21 cellular contexts compared by ENCODE assay signal in the genomic region with DNA sequence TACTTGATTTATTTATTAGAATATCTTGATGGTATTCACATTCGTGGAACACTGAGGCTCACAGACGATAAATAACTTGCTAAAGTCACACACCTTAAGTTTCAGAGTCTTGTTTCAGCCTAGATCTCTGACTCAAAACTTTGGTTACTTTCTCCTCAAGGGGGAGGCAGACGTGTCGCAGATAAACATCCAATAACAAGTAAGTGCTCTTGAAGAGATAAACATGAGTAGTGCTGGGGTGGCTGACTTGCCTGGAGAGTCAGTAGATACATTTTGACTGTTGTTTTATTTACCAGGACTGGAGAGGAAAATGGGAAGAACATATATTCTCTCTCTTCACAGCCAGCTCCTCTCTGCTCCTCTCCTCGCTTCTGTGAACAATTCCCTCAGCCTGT. TPM values are rescaled to one million over a fixed set of nuclear protein-coding genes. Genes with fewer than 3 reads are reported as not detected.
"Had no signal": no experiment of that assay in that cellular context is flagged by ENCODE, and none has a peak within 500 bp of the region (broad histone marks: within the 10 kb centered on the region; RNA-seq: fewer than 3 reads in every experiment).

No MANE protein-coding gene starts in this region.

- H3K27me3 ChIP-seq: hepatocyte had no signal

- FAIRE-seq: astrocyte, urothelium cell line had no signal

- H3K4me2 ChIP-seq: hepatocyte had no signal

- H3K27ac ChIP-seq: breast epithelium, hepatocyte, left lung, tibial artery had no signal

- H2AFZ ChIP-seq: hepatocyte had no signal

- H3K9me3 ChIP-seq: breast epithelium, left lung, tibial artery had no signal

- H3K4me1 ChIP-seq: breast epithelium, tibial artery had no signal

- ATAC-seq: activated CD8-positive, alpha-beta T cell treated with anti-CD3 and anti-CD28 coated beads, Interleukin-2, amount 10 ng/mL, durations not matched to agents 7 days and 5 days; activated naive CD8-positive, alpha-beta T cell treated with anti-CD3 and anti-CD28 coated beads, Interleukin-2, amount 50 U/mL, for 24 hours; left lung; stimulated activated naive CD8-positive, alpha-beta T cell treated with anti-CD3 and anti-CD28 coated beads, Interleukin-15, Interleukin-2, amounts not matched to agents 100 U/mL and 50 U/mL, for 24 hours had no signal

- H3K4me3 ChIP-seq: breast epithelium, hepatocyte, left lung, tibial artery had no signal

- H3K79me2 ChIP-seq: hepatocyte had no signal

- H3K36me3 ChIP-seq: breast epithelium, left lung, tibial artery had no signal

- DNase-seq: activated CD4-positive, alpha-beta T cell treated with anti-CD3 and anti-CD28 coated beads, Interleukin-2, amount 10 ng/mL, durations not matched to agents 24 days and 14 days; activated CD8-positive, alpha-beta memory T cell treated with anti-CD3 and anti-CD28 coated beads, Interleukin-2, amount 50 U/mL, for 4 hours; activated CD8-positive, alpha-beta T cell treated with anti-CD3 and anti-CD28 coated beads, Interleukin-2, amount 10 ng/mL, durations not matched to agents 7 days and 5 days; activated effector memory CD4-positive, alpha-beta T cell treated with Interleukin-2 at 50 U/mL for 16 hours; activated naive CD4-positive, alpha-beta T cell treated with anti-CD3 and anti-CD28 coated beads, Interleukin-2, amount 10 ng/mL, durations not matched to agents 7 days and 5 days; activated naive CD8-positive, alpha-beta T cell treated with anti-CD3 and anti-CD28 coated beads, Interleukin-2, amount 50 U/mL, for 24 hours; cortex of kidney; effector CD4-positive, alpha-beta T cell; foreskin fibroblast; islet precursor cell; left lung; midbrain; stimulated activated CD4-positive, alpha-beta T cell treated with anti-CD3 and anti-CD28 coated beads, Interleukin-2, amount 100 ng/mL, for 24 hours; stimulated activated naive CD8-positive, alpha-beta T cell treated with anti-CD3 and anti-CD28 coated beads, Interleukin-15, Interleukin-2, amounts not matched to agents 100 U/mL and 50 U/mL, for 24 hours; substantia nigra; tibial artery had no signal

RNA-seq across cellular contexts. Expression of a gene that starts 39.8 kb away (rescaled TPM):
- total RNA-seq: astrocyte had no signal
- polyA plus RNA-seq: hepatocyte, neural cell had no signal
